8 cellular contexts compared by ENCODE assay signal in the genomic region with DNA sequence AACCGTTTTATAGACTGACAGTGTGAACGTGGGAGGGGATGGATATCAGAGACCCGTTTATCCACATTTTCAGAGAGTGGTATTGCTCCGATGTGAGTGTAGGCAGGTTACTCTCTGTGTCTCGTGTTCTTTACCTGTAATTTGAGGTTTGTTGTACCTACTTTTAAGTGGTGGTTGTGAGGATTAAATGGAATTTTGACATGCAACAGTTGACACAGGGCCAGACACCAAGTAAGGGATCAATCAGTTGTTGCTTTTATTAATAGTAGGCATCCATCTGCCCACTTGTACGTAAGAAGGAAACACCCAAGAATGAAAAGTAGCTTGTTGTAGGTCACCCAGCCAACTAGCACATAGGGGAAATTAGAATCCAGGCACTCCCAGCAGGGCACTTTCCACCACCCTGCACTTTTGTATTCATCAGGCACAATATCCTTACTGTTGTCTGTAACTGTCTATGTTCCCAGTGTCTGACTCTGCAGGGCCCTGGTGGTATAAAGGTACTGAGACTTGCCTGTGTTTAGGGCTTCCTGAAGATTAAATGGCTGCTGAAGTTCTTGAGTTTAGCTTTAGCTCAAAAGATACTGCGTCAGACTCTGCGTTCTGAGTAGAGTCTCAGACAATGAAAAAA. TPM values are rescaled to one million over a fixed set of nuclear protein-coding genes. Genes with fewer than 3 reads are reported as not detected.
A peak's percentile ranks its signal among the peaks of the same experiment; 100 is the strongest.
DNase-seq lines count a peak whose midpoint lies in the region; TF ChIP-seq lines count a peak whose summit lies in the region.
"Not testable (repeated sequence)": the region's sequence is repeated elsewhere in the genome, so short reads cannot be mapped to it uniquely, and the experiment has no call there.
"Had no signal": no experiment of that assay in that cellular context is flagged by ENCODE, and none has a peak within 500 bp of the region (broad histone marks: within the 10 kb centered on the region; RNA-seq: fewer than 3 reads in every experiment).

No MANE protein-coding gene starts in this region.

- H3K36me3 ChIP-seq in PC-9 (ENCODE audit: low read depth); ectodermal cell (ENCODE audit: control insufficient read depth, insufficient read depth, low read length); hepatocyte (replicated peaks; ENCODE audit: insufficient read depth, low read depth); mucosa of stomach (ENCODE audit: control insufficient read depth, insufficient read depth, low read length): not testable (repeated sequence)

- H3K4me2 ChIP-seq in PC-9: peak overlapping the region; percentile 82
- H3K4me2 ChIP-seq in hepatocyte: peak overlapping the region; percentile 88

- not testable (repeated sequence) for H3K9me3 Mint-ChIP-seq in activated naive CD4-positive, alpha-beta T cell treated with anti-CD3 and anti-CD28 coated beads for 36 hours

- peak overlapping the region; percentile 96; the same call in 1 of the 2 replicates for H2AFZ ChIP-seq in PC-9
- H2AFZ ChIP-seq in hepatocyte: peak overlapping the region; percentile 83

- H3K79me2 ChIP-seq in PC-9 (ENCODE audit: low read depth); hepatocyte: not testable (repeated sequence)

- intact Hi-C loops in PC-9 (cut with micrococcal nuclease; ENCODE audit: unreplicated experiment); activated naive CD4-positive, alpha-beta T cell treated with anti-CD3 and anti-CD28 coated beads for 36 hours (cut with micrococcal nuclease): not testable (repeated sequence)

- BruUV-seq in PC-9 (replicated peaks; lab: Mats Ljungman, UMichigan): not testable (repeated sequence)

- 71% methylated on average over 8 of the region's 8 CpGs for WGBS in ectodermal cell, 2 experiments
- 61% methylated on average over 8 of the region's 8 CpGs for WGBS in hepatocyte (ENCODE audit: low lambda C conversion rate, missing lambda C conversion rate)

- not testable (repeated sequence) for H3K27ac ChIP-seq in PC-9; ectodermal cell (ENCODE audit: insufficient read depth, low read depth, low read length, poor library complexity, severe bottlenecking); hepatocyte

- not testable (repeated sequence) for H3K4me1 Mint-ChIP-seq in activated naive CD4-positive, alpha-beta T cell treated with anti-CD3 and anti-CD28 coated beads for 36 hours (ENCODE audit: low read depth)

- H3K27ac Mint-ChIP-seq in activated naive CD4-positive, alpha-beta T cell treated with anti-CD3 and anti-CD28 coated beads for 36 hours: not testable (repeated sequence)

- CTCF ChIA-PET in PC-9 (lab: Charles Lee): interaction anchor here (0.6 kb wide), 2 partner anchors 508 to 1486 kb away, joined by 7 to 19 read pairs; no protein-coding TSS in a partner anchor
- CTCF ChIA-PET in activated naive CD4-positive, alpha-beta T cell treated with anti-CD3 and anti-CD28 coated beads for 36 hours (lab: Charles Lee): not testable (repeated sequence)

- not testable (repeated sequence) for H3K9me2 ChIP-seq in PC-9 (ENCODE audit: insufficient read depth); hepatocyte (replicated peaks; ENCODE audit: insufficient read depth)

- H3K27me3 ChIP-seq in PC-9 (ENCODE audit: insufficient read depth, low read depth); ectodermal cell (ENCODE audit: control insufficient read depth, insufficient read depth, low read length, poor library complexity, severe bottlenecking); hepatocyte; mucosa of stomach (ENCODE audit: control insufficient read depth, insufficient read depth, low read length): not testable (repeated sequence)

- not testable (repeated sequence) for TF ChIP-seq CTCF in GM12875 (IDR thresholded peaks at IDR 0.05; ENCODE audit: borderline replicate concordance, insufficient read depth, low read depth, low read length); PC-9 (conservative IDR thresholded peaks at IDR 0.05); hepatocyte (IDR thresholded peaks at IDR 0.05; ENCODE audit: poor library complexity)

- POLR2A ChIA-PET in PC-9 (lab: Charles Lee; ENCODE audit: unreplicated experiment): not testable (repeated sequence)

- not testable (repeated sequence) for H3K9me3 ChIP-seq in PC-9 (ENCODE audit: insufficient read depth, low read depth); ectodermal cell (ENCODE audit: control insufficient read depth, low read length); hepatocyte (ENCODE audit: low read depth); mucosa of stomach (ENCODE audit: control insufficient read depth, low read length)

- not testable (repeated sequence) for H3K4me1 ChIP-seq in PC-9 (replicated peaks; ENCODE audit: insufficient read depth); ectodermal cell (ENCODE audit: control insufficient read depth, insufficient read depth, low read length); hepatocyte (ENCODE audit: insufficient read depth); mucosa of stomach (ENCODE audit: control insufficient read depth, insufficient read depth, low read length)

- peak overlapping the region; percentile 89 for H3K4me3 Mint-ChIP-seq in activated naive CD4-positive, alpha-beta T cell treated with anti-CD3 and anti-CD28 coated beads for 36 hours

- H3K9ac ChIP-seq in mucosa of stomach (ENCODE audit: low read length): peak overlapping the region; percentile 72

- not testable (repeated sequence) for H4K20me1 ChIP-seq in PC-9 (ENCODE audit: insufficient read depth); hepatocyte (ENCODE audit: insufficient read depth, poor library complexity, severe bottlenecking)

- H3K27me3 Mint-ChIP-seq in activated naive CD4-positive, alpha-beta T cell treated with anti-CD3 and anti-CD28 coated beads for 36 hours (ENCODE audit: low read depth): not testable (repeated sequence)

- not testable (repeated sequence) for H3K36me3 Mint-ChIP-seq in activated naive CD4-positive, alpha-beta T cell treated with anti-CD3 and anti-CD28 coated beads for 36 hours (ENCODE audit: low read depth)

- H3K4me3 ChIP-seq in GM12875 (ENCODE audit: low read depth, low read length): peak overlapping the region; percentile 59
- peak overlapping the region; percentile 61 for H3K4me3 ChIP-seq in PC-9
- peak overlapping the region; percentile 54 for H3K4me3 ChIP-seq in ectodermal cell (ENCODE audit: insufficient read depth, low read depth, low read length)
- H3K4me3 ChIP-seq in hepatocyte: peak overlapping the region; percentile 31
- peak overlapping the region; percentile 60 for H3K4me3 ChIP-seq in mucosa of stomach (ENCODE audit: low read length)
- H3K4me3 ChIP-seq in skeletal muscle cell (ENCODE audit: low read depth, low read length): peak overlapping the region; percentile 52

- DNase-seq in PC-9; activated naive CD4-positive, alpha-beta T cell treated with anti-CD3 and anti-CD28 coated beads for 36 hours; hepatocyte (ENCODE audit: low spot score); skeletal muscle cell (ENCODE audit: low read depth): not testable (repeated sequence)

- H3F3A ChIP-seq in PC-9 (ENCODE audit: insufficient read depth, low read depth): not testable (repeated sequence)

RNA-seq across cellular contexts. Expression of gene FOXO3B, which starts 16.5 kb away (rescaled TPM):
- 6.2 and 8.3 TPM in 2 replicates for total RNA-seq in PC-9 (2021)
- 1 to 10 TPM; 2.0 to 2.2 TPM for total RNA-seq in activated naive CD4-positive, alpha-beta T cell treated with anti-CD3 and anti-CD28 coated beads for 36 hours
- polyA plus RNA-seq in ectodermal cell (2013, experiment 1 of 4): 15.7 TPM
- polyA plus RNA-seq in ectodermal cell (2013, experiment 2 of 4): 19.0 TPM
- polyA plus RNA-seq in ectodermal cell (2013, experiment 3 of 4): 16.2 TPM
- 18.2 TPM for polyA plus RNA-seq in ectodermal cell (2013, experiment 4 of 4)
- 7.5 and 7.9 TPM in 2 replicates for total RNA-seq in hepatocyte
- 6.5 and 8.1 TPM in 2 replicates for polyA plus RNA-seq in hepatocyte

RNA-seq across cellular contexts. Expression of gene FBXW10, which starts 45.3 kb away (rescaled TPM):
- 5.3 and 6.1 TPM in 2 replicates for total RNA-seq in PC-9 (2021)
- total RNA-seq in activated naive CD4-positive, alpha-beta T cell treated with anti-CD3 and anti-CD28 coated beads for 36 hours: under 1 TPM in 1 of 2 experiments, not detected in 1; 0.10 TPM
- polyA plus RNA-seq in ectodermal cell (2013, experiment 1 of 4): 0.30 TPM
- polyA plus RNA-seq in ectodermal cell (2013, experiment 2 of 4): not detected
- not detected for polyA plus RNA-seq in ectodermal cell (2013, experiment 3 of 4)
- 0.08 TPM for polyA plus RNA-seq in ectodermal cell (2013, experiment 4 of 4)
- 0.20 TPM in 1 of 2 replicates, not detected in the other for total RNA-seq in hepatocyte
- not detected in 2 replicates for polyA plus RNA-seq in hepatocyte

RNA-seq across cellular contexts. Expression of gene TBC1D28, which starts 54.4 kb away (rescaled TPM):
- total RNA-seq in PC-9 (2021) (not detected in 2 replicates), hepatocyte (not detected in 2 replicates)
- not detected for total RNA-seq in activated naive CD4-positive, alpha-beta T cell treated with anti-CD3 and anti-CD28 coated beads for 36 hours
- polyA plus RNA-seq in ectodermal cell (2013, experiment 1 of 4): not detected
- polyA plus RNA-seq in ectodermal cell (2013, experiment 2 of 4): not detected
- polyA plus RNA-seq in ectodermal cell (2013, experiment 3 of 4): not detected
- 0.45 TPM for polyA plus RNA-seq in ectodermal cell (2013, experiment 4 of 4)
- polyA plus RNA-seq in hepatocyte: not detected in 2 replicates
- total RNA-seq: Daoy had no signal
